8 cellular contexts compared by ENCODE assay signal in genomic region chr5:180353226-180353962, GRCh38. TPM values are rescaled to one million over a fixed set of nuclear protein-coding genes. Genes with fewer than 3 reads are reported as not detected.
A peak's percentile ranks its signal among the peaks of the same experiment; 100 is the strongest.
DNase-seq lines count a peak whose midpoint lies in the region; ATAC-seq and TF ChIP-seq lines count a peak whose summit lies in the region.

GFPT2 (minus strand) TSS chr5:180353336; CDS start chr5:180353217, 119 bp downstream.

- H3K9me3 ChIP-seq in esophagus (ENCODE audit: control insufficient read depth in 2 of 2, insufficient read depth in 1 of 2, low read depth in 1 of 2, low read length in 1 of 2) (no peaks in the 10 kb centered on the region), mucosa of descending colon (no peaks in the 10 kb centered on the region)

- H3K27ac Mint-ChIP-seq in activated T-cell treated with anti-CD3 and anti-CD28 coated beads, Interleukin-2, amount 50 U/mL, for 24 hours, result no peak within 1 kb of the TSS

- H3K4me3 Mint-ChIP-seq in activated T-cell treated with anti-CD3 and anti-CD28 coated beads, Interleukin-2, amount 50 U/mL, for 24 hours, result peak within 1 kb of the TSS; percentile 71

- H3K36me3 ChIP-seq in esophagus (ENCODE audit: control insufficient read depth in 2 of 2, insufficient read depth in 2 of 2, low read length in 1 of 2) (no peaks in the 10 kb centered on the region), mucosa of descending colon (ENCODE audit: low read depth) (no peaks in the 10 kb centered on the region)

- 1% methylated on average over 48 to 78 of the region's 78 CpGs for WGBS in esophagus, 2 donors

- peak; percentile 82 for ATAC-seq in GM18502 (IDR thresholded peaks at IDR 0.05; ENCODE audit: poor library complexity, unreplicated experiment)
- ATAC-seq in HG02973 (IDR thresholded peaks at IDR 0.05; ENCODE audit: unreplicated experiment), result peak; percentile 64
- peak; percentile 92 for ATAC-seq in mucosa of descending colon

- no peaks in the 10 kb centered on the region for H3K9me3 Mint-ChIP-seq in activated T-cell treated with anti-CD3 and anti-CD28 coated beads, Interleukin-2, amount 50 U/mL, for 24 hours

- H3K27me3 Mint-ChIP-seq in activated T-cell treated with anti-CD3 and anti-CD28 coated beads, Interleukin-2, amount 50 U/mL, for 24 hours, result peaks cover 64% of the 10 kb centered on the region

- H3K4me1 Mint-ChIP-seq in activated T-cell treated with anti-CD3 and anti-CD28 coated beads, Interleukin-2, amount 50 U/mL, for 24 hours (ENCODE audit: low read depth), result peaks cover 9% of the 10 kb centered on the region

- intact Hi-C loops in mucosa of descending colon (cut with DNase I, micrococcal nuclease), result no loop called here

- peaks cover 0 to 4% of the 10 kb centered on the region in 2 donors for H3K27me3 ChIP-seq in esophagus (ENCODE audit: control insufficient read depth in 1 of 2, insufficient read depth in 2 of 2, low read length in 2 of 2)

- H3K4me3 ChIP-seq in esophagus (ENCODE audit: low read depth in 1 of 2, low read length in 2 of 2) (peak within 1 kb of the TSS; percentile 45 to 56), mucosa of descending colon (peak within 1 kb of the TSS; percentile 12)

- peak; percentile 89 for DNase-seq in NCI-H82 (lab: John Stamatoyannopoulos, UW)
- DNase-seq in activated T-cell treated with anti-CD3 and anti-CD28 coated beads, Interleukin-2, amount 50 U/mL, for 24 hours, result peak; percentile 87
- DNase-seq in mucosa of descending colon, result peak; percentile 63 to 81 (median 79)
- DNase-seq in stimulated activated CD8-positive, alpha-beta memory T cell treated with anti-CD3 and anti-CD28 coated beads, Interleukin-2, amount 100 ng/mL, for 48 hours (ENCODE audit: low read depth in 2 of 2), result peak; percentile 49 to 61
- DNase-seq in NK-92 treated with Interleukin-12 subunit alpha and Interleukin-12 subunit beta, amount 100 ng/mL, for 24 hours (lab: John Stamatoyannopoulos, UW), result no peak

- H3K4me1 ChIP-seq in esophagus (ENCODE audit: control insufficient read depth in 2 of 2, insufficient read depth in 2 of 2, low read length in 1 of 2) (peaks cover 7 to 8% of the 10 kb centered on the region in 2 donors), mucosa of descending colon (ENCODE audit: low read depth) (peaks cover 17% of the 10 kb centered on the region)

- peak within 1 kb of the TSS; percentile 16 to 26 for H3K27ac ChIP-seq in esophagus (ENCODE audit: low read depth in 2 of 2, low read length in 1 of 2)

- no peaks in the 10 kb centered on the region for H3K36me3 Mint-ChIP-seq in activated T-cell treated with anti-CD3 and anti-CD28 coated beads, Interleukin-2, amount 50 U/mL, for 24 hours (ENCODE audit: low read depth)

- no peak for TF ChIP-seq CTCF in mucosa of descending colon (IDR thresholded peaks at IDR 0.05)

RNA-seq across cellular contexts. Expression of gene GFPT2, which starts in this region (rescaled TPM):
- polyA plus RNA-seq in esophagus, result 1 to 10 TPM in 1 of 2 donors, under 1 TPM in 1; 0.73 to 1.9 TPM
- total RNA-seq in mucosa of descending colon, result 10 to 100 TPM in 1 of 3 donors, 1 to 10 TPM in 2; 1.3 to 17.4 (median 7.9) TPM
